ENCODE assay signal across 1 cellular context in the genomic region with DNA sequence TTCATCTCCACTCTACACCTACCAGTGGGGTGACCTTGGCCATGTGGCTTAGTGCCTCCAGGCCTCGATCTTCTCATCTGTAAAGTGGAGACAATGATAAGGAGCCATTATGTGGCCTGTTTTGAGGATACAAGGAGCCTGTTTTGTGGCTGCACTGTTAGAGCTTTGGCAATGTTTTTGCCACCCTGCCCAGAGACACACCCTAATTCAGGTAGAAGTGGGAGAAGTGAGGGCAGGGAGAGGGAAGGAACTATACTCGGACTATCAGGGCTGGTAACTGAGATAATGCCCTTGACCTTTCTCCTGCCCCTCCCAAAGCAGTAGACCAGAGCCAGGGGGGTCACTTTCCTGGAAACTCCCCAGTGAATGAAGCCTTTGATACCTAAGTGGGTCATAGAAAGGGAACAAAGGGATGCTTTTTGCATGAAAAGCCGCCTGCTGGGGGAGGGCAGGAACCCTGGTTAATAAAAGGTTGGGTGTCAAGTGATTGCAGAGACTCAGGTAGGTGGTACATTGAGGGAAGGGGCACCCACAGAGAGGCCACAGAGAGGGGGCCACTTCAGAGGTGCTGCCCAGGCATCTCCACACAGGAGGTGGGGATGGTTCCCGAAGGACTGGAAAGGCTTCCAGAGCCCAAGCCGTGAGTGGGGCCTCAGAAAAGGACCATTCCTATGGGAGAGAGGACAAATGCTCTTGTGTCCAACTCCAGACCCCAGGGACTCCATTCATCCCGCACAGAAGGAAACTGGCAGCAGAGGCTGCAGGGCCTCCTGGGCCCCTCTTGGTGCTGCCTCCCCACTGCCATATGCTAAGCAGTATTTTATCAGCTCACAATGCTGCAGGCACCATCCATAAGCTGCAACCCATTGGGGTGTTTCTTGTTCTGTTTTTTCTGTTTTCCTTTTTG.
TF ChIP-seq lines count a peak whose summit lies in the region.

No MANE protein-coding gene starts in this region.

TF ChIP-seq in GM23338, 12 proteins besides CTCF, POLR2A, EP300 and RAD21:
- no peak for TF ChIP-seq ZNF462 (CRISPR knock-in tag; IDR thresholded peaks at IDR 0.05)
- no peak for TF ChIP-seq EZH2 (IDR thresholded peaks at IDR 0.05; ENCODE audit: low read depth, unreplicated experiment)
- no peak for TF ChIP-seq JUNB (IDR thresholded peaks at IDR 0.05; ENCODE audit: unreplicated experiment)
- no peak for TF ChIP-seq CREB1 (CRISPR knock-in tag; IDR thresholded peaks at IDR 0.05; ENCODE audit: low read depth)
- peak; percentile 76; the same call in 1 of the 2 replicates for TF ChIP-seq NANOG (IDR thresholded peaks at IDR 0.05; ENCODE audit: borderline replicate concordance)
TF ChIP-seq in GM23338: peak in this region for 1.
